In the genomic region with DNA sequence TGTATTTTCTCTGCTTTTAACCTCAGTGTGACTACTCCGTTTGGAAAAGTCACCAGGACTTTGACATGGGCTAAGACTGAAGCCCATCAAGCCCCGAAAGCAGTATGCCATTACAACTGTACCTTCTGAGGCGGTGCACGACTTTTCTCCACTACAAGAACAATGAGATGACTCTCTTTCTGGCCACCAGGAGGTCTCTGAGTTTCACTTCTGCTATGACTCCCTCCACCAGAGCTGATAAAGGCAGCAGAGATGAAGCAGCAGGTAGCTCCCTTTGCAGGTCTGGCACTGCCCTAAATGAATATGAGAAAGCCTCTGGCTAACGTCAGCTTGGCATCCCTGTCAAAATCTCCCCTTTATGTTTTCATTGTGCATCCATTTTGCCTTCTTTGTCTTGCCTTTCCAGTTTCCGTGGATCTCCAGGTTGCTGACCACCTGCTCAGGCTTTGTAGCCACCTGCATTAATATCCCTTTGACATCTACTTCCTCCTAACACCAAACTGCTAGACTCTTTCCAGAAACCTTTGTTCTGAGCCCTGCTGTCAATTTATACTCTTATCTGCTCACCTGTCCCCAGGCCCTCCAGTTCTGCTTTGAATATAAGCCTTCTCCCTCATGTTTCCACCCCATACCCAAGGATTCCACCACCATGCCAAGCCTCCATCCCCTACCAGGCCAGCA, we compare ENCODE assay signal across 11 cellular contexts.
DNase-seq lines count a peak whose midpoint lies in the region; ATAC-seq, FAIRE-seq and TF ChIP-seq lines count a peak whose summit lies in the region.
"Had no signal": no experiment of that assay in that cellular context is flagged by ENCODE, and none has a peak within 500 bp of the region (broad histone marks: within the 10 kb centered on the region; RNA-seq: fewer than 3 reads in every experiment).

No MANE protein-coding gene starts in this region.

- no peak overlapping the region for H4K5ac ChIP-seq in H1 (ENCODE audit: insufficient read length, low read depth, low read length)

- intact Hi-C loops in body of pancreas (cut with DNase I): no loop called here

- no peak overlapping the region for H2BK20ac ChIP-seq in H1 (ENCODE audit: low read length)

- H3K4ac ChIP-seq in H1 (replicated peaks; ENCODE audit: insufficient read length, low read depth, low read length): no peak overlapping the region

- peaks cover 0 to 2% of the 10 kb centered on the region in 2 experiments; a peak in 2 of 4 replicates for H3K9me3 ChIP-seq in H1 (ENCODE audit: insufficient read depth in 2 of 2, low read depth in 1 of 2, low read length in 1 of 2)
- H3K9me3 ChIP-seq in body of pancreas: no peaks in the 10 kb centered on the region
- H3K9me3 ChIP-seq in WERI-Rb-1 (ENCODE audit: severe bottlenecking): no peaks in the 10 kb centered on the region

- no peak for TF ChIP-seq POLR2A in H1 (IDR thresholded peaks at IDR 0.05; ENCODE audit: control extremely low read depth in 1 of 2, low read depth in 2 of 2, low read length in 2 of 2)
- no peak for TF ChIP-seq POLR2A in body of pancreas (IDR thresholded peaks at IDR 0.05)

- H3K56ac ChIP-seq in H1 (replicated peaks; ENCODE audit: insufficient read length, low read depth, low read length): no peak overlapping the region

- POLR2A ChIA-PET in H1 (lab: Charles Lee; ENCODE audit: partially characterized antibody): interaction anchor here (0.6 kb wide), 1 partner anchor 1245 kb away, joined by 7 read pairs; no protein-coding TSS in a partner anchor

- no peak overlapping the region for H4K91ac ChIP-seq in H1 (replicated peaks; ENCODE audit: insufficient read length, low read length)

- H3K79me2 ChIP-seq in H1 (ENCODE audit: control insufficient read depth in 1 of 2, insufficient read depth in 2 of 2, low read length in 2 of 2): no peaks in the 10 kb centered on the region

- H3K4me1 ChIP-seq in H1 (replicated peaks in 1 of 4; ENCODE audit: control insufficient read depth in 3 of 4, insufficient read depth in 4 of 4, low read length in 3 of 4) (no peaks in the 10 kb centered on the region), body of pancreas (peaks cover 7% of the 10 kb centered on the region)

- H3K9ac ChIP-seq in H1 (replicated peaks in 1 of 4; ENCODE audit: extremely low read depth in 1 of 4, low read depth in 3 of 4, low read length in 3 of 4): no peak overlapping the region

- H3K36me3 ChIP-seq in H1 (ENCODE audit: control insufficient read depth in 2 of 4, insufficient read depth in 4 of 4, low read length in 3 of 4) (no peaks in the 10 kb centered on the region; a peak in 1 of 8 replicates), body of pancreas (replicated peaks in 1 of 2; ENCODE audit: insufficient read depth in 1 of 2, low read depth in 2 of 2) (no peaks in the 10 kb centered on the region), WERI-Rb-1 (no peaks in the 10 kb centered on the region)

- H2BK120ac ChIP-seq in H1 (replicated peaks; ENCODE audit: low read depth, low read length): no peak overlapping the region

- no peaks in the 10 kb centered on the region for H4K20me1 ChIP-seq in H1 (replicated peaks in 1 of 2; ENCODE audit: control insufficient read depth in 1 of 2, insufficient read depth in 2 of 2, low read length in 2 of 2)

- H3K27me3 ChIP-seq in H1 (replicated peaks in 1 of 4; ENCODE audit: control insufficient read depth in 3 of 4, extremely low read depth in 1 of 4, insufficient read depth in 3 of 4, low read length in 3 of 4): no peaks in the 10 kb centered on the region
- H3K27me3 ChIP-seq in body of pancreas: no peaks in the 10 kb centered on the region
- no peaks in the 10 kb centered on the region for H3K27me3 ChIP-seq in WERI-Rb-1 (ENCODE audit: insufficient read depth, low read depth, severe bottlenecking)

- no peaks in the 10 kb centered on the region for H3K79me1 ChIP-seq in H1 (ENCODE audit: low read depth, low read length)

- no peak overlapping the region for H3K14ac ChIP-seq in H1 (ENCODE audit: insufficient read length)

- CTCF ChIA-PET in H1 (lab: Charles Lee; ENCODE audit: partially characterized antibody): no interaction called here

- H2AFZ ChIP-seq in H1 (ENCODE audit: low read length): no peak overlapping the region

- no peak overlapping the region for H3K18ac ChIP-seq in H1 (ENCODE audit: extremely low read depth, low read length)

- no peak overlapping the region for H2BK5ac ChIP-seq in H1 (ENCODE audit: low read depth, low read length)

- TF ChIP-seq CTCF in H1 (IDR thresholded peaks at IDR 0.05; ENCODE audit: control extremely low read depth in 1 of 3, insufficient read depth in 1 of 3, low read depth in 1 of 3, low read length in 3 of 3) (no peak), body of pancreas (IDR thresholded peaks at IDR 0.05) (no peak), WERI-Rb-1 (IDR thresholded peaks at IDR 0.05; ENCODE audit: low read depth, low read length) (no peak)

- 0 out of 4 replicates have a peak, but pooled peaks of 1 of the 2 experiments have one; percentile 4 for TF ChIP-seq RAD21 in H1 (IDR thresholded peaks at IDR 0.05 in 1 of 2, conservative IDR thresholded peaks at IDR 0.05 in 1 of 2; ENCODE audit: low read depth in 2 of 2, low read length in 2 of 2)

- WGBS in H1 (ENCODE audit: extremely low coverage in 1 of 2, insufficient coverage in 1 of 2, insufficient read length in 1 of 2, insufficient replicate concordance in 2 of 2, low coverage in 1 of 2, low lambda C conversion rate in 2 of 2, missing lambda C conversion rate in 1 of 2), 2 experiments: 93% methylated on average over 6 of the region's 6 CpGs; no CpG with 5 or more reads in 1 of the 2 experiments
- 89 to 90% methylated on average over 6 of the region's 6 CpGs for WGBS in body of pancreas, 2 donors

- H2AK5ac ChIP-seq in H1 (ENCODE audit: low read depth, low read length): no peak overlapping the region

- 0 out of 2 replicates have a peak overlapping the region, but pooled peaks have one; percentile 8 for H2BK15ac ChIP-seq in H1 (ENCODE audit: low read length)

- no peak for TF ChIP-seq EP300 in H1 (IDR thresholded peaks at IDR 0.05; ENCODE audit: borderline replicate concordance in 1 of 2, low read depth in 2 of 2, low read length in 2 of 2)

- H4K8ac ChIP-seq in H1 (ENCODE audit: extremely low read depth, insufficient read depth, low read length): no peak overlapping the region

- no peak for FAIRE-seq in H1 (lab: Jason Lieb, UNC)
- FAIRE-seq: G401.6 had no signal

- H3K4me3 ChIP-seq in H1 (ENCODE audit: extremely low read depth in 1 of 4, insufficient read depth in 2 of 4, low read depth in 3 of 4, low read length in 4 of 4): no peak overlapping the region
- H3K4me3 ChIP-seq in body of pancreas: no peak overlapping the region
- H3K4me3 ChIP-seq in WERI-Rb-1 (ENCODE audit: low read depth, low read length): no peak overlapping the region

- H2BK12ac ChIP-seq in H1 (ENCODE audit: low read depth, low read length): no peak overlapping the region

- no peak overlapping the region for H3K23ac ChIP-seq in H1 (ENCODE audit: insufficient read length)

- H3K27ac ChIP-seq in H1 (ENCODE audit: low read depth, low read length): no peak overlapping the region
- H3K27ac ChIP-seq in body of pancreas: no peak overlapping the region
- no peak overlapping the region for H3K27ac ChIP-seq in WERI-Rb-1

- DNase-seq in H1 (ENCODE audit: low read depth in 1 of 2, low spot score in 2 of 2) (no peak), pons (ENCODE audit: low spot score) (no peak), NCI-H1417 treated with DMSO at 0.1 percent for 48 hours (lab: John Stamatoyannopoulos, UW) (no peak), body of pancreas (no peak), WERI-Rb-1 (no peak)
- DNase-seq: activated naive CD8-positive, alpha-beta T cell treated with anti-CD3 and anti-CD28 coated beads, Interleukin-2, amount 10 ng/mL, durations not matched to agents 7 days and 5 days; T1000 had no signal

- no peaks in the 10 kb centered on the region for H3K23me2 ChIP-seq in H1 (ENCODE audit: low read depth, low read length)

- peak; percentile 70 for ATAC-seq in GM18520 (IDR thresholded peaks at IDR 0.05; ENCODE audit: unreplicated experiment)
- peak; percentile 85 for ATAC-seq in GM21529 (IDR thresholded peaks at IDR 0.05; ENCODE audit: unreplicated experiment)
- peak; percentile 85 for ATAC-seq in HG03378 (IDR thresholded peaks at IDR 0.05; ENCODE audit: unreplicated experiment)
- ATAC-seq in body of pancreas: no peak

- H3K4me2 ChIP-seq in H1 (ENCODE audit: insufficient read depth in 1 of 2, low read depth in 2 of 2, low read length in 2 of 2): no peak overlapping the region

TF ChIP-seq in H1, 55 proteins besides CTCF, POLR2A, EP300 and RAD21:
- no peak for TF ChIP-seq CREB1 (IDR thresholded peaks at IDR 0.05)
